ENCODE assay signal across 28 cellular contexts in genomic region chr4:110640608-110641007, GRCh38. TPM values are rescaled to one million over a fixed set of nuclear protein-coding genes. Genes with fewer than 3 reads are reported as not detected.
DNase-seq lines count a peak whose midpoint lies in the region; ATAC-seq and TF ChIP-seq lines count a peak whose summit lies in the region.
"Had no signal": no experiment of that assay in that cellular context is flagged by ENCODE, and none has a peak within 500 bp of the region (broad histone marks: within the 10 kb centered on the region; RNA-seq: fewer than 3 reads in every experiment).

No MANE protein-coding gene starts in this region.

- CTCF ChIA-PET in WTC11 (lab: Charles Lee) (interaction anchor here (1.2 to 1.5 kb wide), 4 partner anchors 19 to 330 kb away, joined by 3 to 6 read pairs (median 4); no protein-coding TSS in a partner anchor), A673 (lab: Charles Lee) (no interaction called here)

- ATAC-seq in WTC11 (no peak), HG03108 (IDR thresholded peaks at IDR 0.05; ENCODE audit: unreplicated experiment) (no peak)

- peak overlapping the region; percentile 65 for H3K4me3 Mint-ChIP-seq in WTC11
- peak overlapping the region; percentile 80 to 90 (median 87) for H3K4me3 Mint-ChIP-seq in nephron
- H3K4me3 Mint-ChIP-seq: activated naive CD4-positive, alpha-beta T cell treated with anti-CD3 and anti-CD28 coated beads, Interleukin-2, amount 50 U/mL, for 24 hours; memory B cell had no signal

- H3K9me3 Mint-ChIP-seq in WTC11 (no peaks in the 10 kb centered on the region), nephron (peaks cover 2% of the 10 kb centered on the region)
- H3K9me3 Mint-ChIP-seq: activated T-helper 2 cell treated with anti-CD3 and anti-CD28 coated beads, Interferon-gamma antibody, Interleukin-2, Interleukin-4, amounts not matched to agents 10 μg/mL and 5 μg/mL and 100 μg/mL, durations not matched to agents 14 hours and 24 hours and 36 hours had no signal

- H3K9me3 ChIP-seq in iPS-18a (ENCODE audit: control insufficient read depth, low read depth, low read length) (no peaks in the 10 kb centered on the region), A673 (ENCODE audit: low read depth, low read length, poor library complexity, severe bottlenecking) (no peaks in the 10 kb centered on the region), esophagus squamous epithelium (no peaks in the 10 kb centered on the region)
- H3K9me3 ChIP-seq: breast epithelium, sigmoid colon, tibial nerve had no signal

- BruUV-seq in A673 (replicated peaks; lab: Mats Ljungman, UMichigan): no TSS peak

- H3K36me3 Mint-ChIP-seq in WTC11 (no peaks in the 10 kb centered on the region), nephron (ENCODE audit: low read depth) (no peaks in the 10 kb centered on the region)

- H3K4me1 ChIP-seq in iPS-18a (ENCODE audit: control insufficient read depth, low read depth, low read length): peaks cover 38% of the 10 kb centered on the region
- no peaks in the 10 kb centered on the region for H3K4me1 ChIP-seq in A673 (ENCODE audit: insufficient read depth, low read length, poor library complexity, severe bottlenecking)
- H3K4me1 ChIP-seq in esophagus squamous epithelium: peaks cover 0 to 18% (median 3%) of the 10 kb centered on the region in 3 donors
- H3K4me1 ChIP-seq: BLaER1, breast epithelium had no signal

- H3K9ac ChIP-seq in iPS-18a (ENCODE audit: low read length): no peak overlapping the region
- H3K9ac ChIP-seq: BLaER1 had no signal

- intact Hi-C loops in A673 (cut with micrococcal nuclease; ENCODE audit: unreplicated experiment) (no loop called here), esophagus squamous epithelium (cut with DNase I) (no loop called here)

- H3K27ac ChIP-seq in iPS-18a (ENCODE audit: low read length): no peak overlapping the region
- no peak overlapping the region for H3K27ac ChIP-seq in A673 (ENCODE audit: low read depth, low read length, poor library complexity, severe bottlenecking)
- no peak overlapping the region for H3K27ac ChIP-seq in esophagus squamous epithelium
- H3K27ac ChIP-seq: BLaER1, breast epithelium, sigmoid colon, tibial nerve, WERI-Rb-1 had no signal

- no peak for TF ChIP-seq POLR2A in esophagus squamous epithelium (IDR thresholded peaks at IDR 0.05)

- peak overlapping the region; percentile 34 for H3K4me3 ChIP-seq in iPS-18a (ENCODE audit: low read length)
- no peak overlapping the region for H3K4me3 ChIP-seq in A673 (ENCODE audit: low read depth, low read length, poor library complexity, severe bottlenecking)
- no peak overlapping the region for H3K4me3 ChIP-seq in esophagus squamous epithelium
- H3K4me3 ChIP-seq: BLaER1, breast epithelium, sigmoid colon, tibial nerve had no signal

- H3K27me3 ChIP-seq in iPS-18a (ENCODE audit: control insufficient read depth, insufficient read depth, low read length) (peaks cover 93% of the 10 kb centered on the region), A673 (replicated peaks; ENCODE audit: insufficient read depth, low read depth, low read length, poor library complexity) (peaks cover 15% of the 10 kb centered on the region), esophagus squamous epithelium (peaks cover 4 to 100% (median 5%) of the 10 kb centered on the region in 4 donors)

- H3K36me3 ChIP-seq in iPS-18a (ENCODE audit: control insufficient read depth, low read depth, low read length) (no peaks in the 10 kb centered on the region), A673 (ENCODE audit: insufficient read depth, low read length, poor library complexity, severe bottlenecking) (no peaks in the 10 kb centered on the region), esophagus squamous epithelium (no peaks in the 10 kb centered on the region)
- H3K36me3 ChIP-seq: BLaER1, breast epithelium, sigmoid colon, tibial nerve, WERI-Rb-1 had no signal

- 22 to 30% methylated on average over 9 of the region's 9 CpGs for WGBS in esophagus squamous epithelium, 2 donors

- H3K27me3 Mint-ChIP-seq in WTC11 (ENCODE audit: low read depth) (peaks cover 82% of the 10 kb centered on the region), nephron (ENCODE audit: low read depth) (peaks cover 97% of the 10 kb centered on the region)

- DNase-seq in WTC11 (ENCODE audit: low spot score): no peak
- DNase-seq in A673 (ENCODE audit: low spot score): no peak
- no peak for DNase-seq in esophagus squamous epithelium (lab: John Stamatoyannopoulos, UW)
- DNase-seq in NCI-H748 treated with DMSO at 0.1 percent for 48 hours (lab: John Stamatoyannopoulos, UW): no peak
- DNase-seq: activated CD4-positive, alpha-beta T cell treated with anti-CD3 and anti-CD28 coated beads for 48 hours; activated CD8-positive, alpha-beta memory T cell treated with anti-CD3 and anti-CD28 coated beads for 24 hours; activated T-cell treated with anti-CD3 and anti-CD28 coated beads for 4 hours; amygdala; DMS 273 treated with DMSO at 0.1 percent for 48 hours; NCI-H1048; NCI-H1694; NCI-H446 treated with DMSO at 0.1 percent for 48 hours; NCI-H82; SIG-M5; sigmoid colon; stimulated activated CD4-positive, alpha-beta T cell treated with anti-CD3 and anti-CD28 coated beads, Interleukin-4, amount 100 ng/mL, for 24 hours; SW 1271; T1000; WERI-Rb-1 had no signal

- H3K4me1 Mint-ChIP-seq in WTC11 (peaks cover 74% of the 10 kb centered on the region), nephron (peaks cover 22% of the 10 kb centered on the region)
- H3K4me1 Mint-ChIP-seq: activated naive CD4-positive, alpha-beta T cell treated with anti-CD3 and anti-CD28 coated beads, Interleukin-2, amount 50 U/mL, for 24 hours had no signal

- no peak overlapping the region for H3K27ac Mint-ChIP-seq in WTC11
- H3K27ac Mint-ChIP-seq in nephron: peak overlapping the region; percentile 33 to 90 (median 39)
- H3K27ac Mint-ChIP-seq: activated naive CD4-positive, alpha-beta T cell treated with anti-CD3 and anti-CD28 coated beads, Interleukin-2, amount 50 U/mL, for 24 hours; activated T-helper 2 cell treated with anti-CD3 and anti-CD28 coated beads, Interferon-gamma antibody, Interleukin-2, Interleukin-4, amounts not matched to agents 10 μg/mL and 5 μg/mL and 100 μg/mL, durations not matched to agents 14 hours and 24 hours and 36 hours; memory B cell had no signal

- TF ChIP-seq CTCF in WTC11 (IDR thresholded peaks at IDR 0.05) (no peak), nephron (IDR thresholded peaks at IDR 0.05; ENCODE audit: unreplicated experiment in 3 of 3) (no peak), A673 (conservative IDR thresholded peaks at IDR 0.05; ENCODE audit: low read depth, low read length) (no peak), esophagus squamous epithelium (IDR thresholded peaks at IDR 0.05) (no peak)

- POLR2A ChIA-PET in WTC11 (lab: Charles Lee): no interaction called here
- POLR2A ChIA-PET in A673 (lab: Charles Lee; ENCODE audit: low non-redundant PET): no interaction called here

TF ChIP-seq in WTC11, 78 proteins besides CTCF, POLR2A, EP300 and RAD21 (continues in another document):
- TF ChIP-seq, protein P1, sequence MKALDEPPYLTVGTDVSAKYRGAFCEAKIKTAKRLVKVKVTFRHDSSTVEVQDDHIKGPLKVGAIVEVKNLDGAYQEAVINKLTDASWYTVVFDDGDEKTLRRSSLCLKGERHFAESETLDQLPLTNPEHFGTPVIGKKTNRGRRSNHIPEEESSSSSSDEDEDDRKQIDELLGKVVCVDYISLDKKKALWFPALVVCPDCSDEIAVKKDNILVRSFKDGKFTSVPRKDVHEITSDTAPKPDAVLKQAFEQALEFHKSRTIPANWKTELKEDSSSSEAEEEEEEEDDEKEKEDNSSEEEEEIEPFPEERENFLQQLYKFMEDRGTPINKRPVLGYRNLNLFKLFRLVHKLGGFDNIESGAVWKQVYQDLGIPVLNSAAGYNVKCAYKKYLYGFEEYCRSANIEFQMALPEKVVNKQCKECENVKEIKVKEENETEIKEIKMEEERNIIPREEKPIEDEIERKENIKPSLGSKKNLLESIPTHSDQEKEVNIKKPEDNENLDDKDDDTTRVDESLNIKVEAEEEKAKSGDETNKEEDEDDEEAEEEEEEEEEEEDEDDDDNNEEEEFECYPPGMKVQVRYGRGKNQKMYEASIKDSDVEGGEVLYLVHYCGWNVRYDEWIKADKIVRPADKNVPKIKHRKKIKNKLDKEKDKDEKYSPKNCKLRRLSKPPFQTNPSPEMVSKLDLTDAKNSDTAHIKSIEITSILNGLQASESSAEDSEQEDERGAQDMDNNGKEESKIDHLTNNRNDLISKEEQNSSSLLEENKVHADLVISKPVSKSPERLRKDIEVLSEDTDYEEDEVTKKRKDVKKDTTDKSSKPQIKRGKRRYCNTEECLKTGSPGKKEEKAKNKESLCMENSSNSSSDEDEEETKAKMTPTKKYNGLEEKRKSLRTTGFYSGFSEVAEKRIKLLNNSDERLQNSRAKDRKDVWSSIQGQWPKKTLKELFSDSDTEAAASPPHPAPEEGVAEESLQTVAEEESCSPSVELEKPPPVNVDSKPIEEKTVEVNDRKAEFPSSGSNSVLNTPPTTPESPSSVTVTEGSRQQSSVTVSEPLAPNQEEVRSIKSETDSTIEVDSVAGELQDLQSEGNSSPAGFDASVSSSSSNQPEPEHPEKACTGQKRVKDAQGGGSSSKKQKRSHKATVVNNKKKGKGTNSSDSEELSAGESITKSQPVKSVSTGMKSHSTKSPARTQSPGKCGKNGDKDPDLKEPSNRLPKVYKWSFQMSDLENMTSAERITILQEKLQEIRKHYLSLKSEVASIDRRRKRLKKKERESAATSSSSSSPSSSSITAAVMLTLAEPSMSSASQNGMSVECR (CRISPR knock-in tag; IDR thresholded peaks at IDR 0.05; ENCODE audit: borderline replicate concordance): no peak
- no peak for TF ChIP-seq ZSCAN18 (CRISPR knock-in tag; IDR thresholded peaks at IDR 0.05)

RNA-seq across cellular contexts. Expression of gene PITX2, which starts 17.7 kb away (rescaled TPM):
- 11.3 to 24.9 TPM (median 12.2 TPM) in 3 replicates for total RNA-seq in WTC11 (2021)
- 0.90 and 2.0 TPM in 2 replicates for total RNA-seq in A673 (2021)
- total RNA-seq in esophagus squamous epithelium: 1 to 10 TPM in 2 of 4 donors, under 1 TPM in 1, not detected in 1; 0.66 to 4.8 (median 1.5) TPM
- total RNA-seq: activated T-helper 2 cell treated with anti-CD3 and anti-CD28 coated beads, Interferon-gamma antibody, Interleukin-2, Interleukin-4, amounts not matched to agents 10 μg/mL and 5 μg/mL and 100 μg/mL, durations not matched to agents 14 hours and 24 hours and 36 hours; tibial nerve had no signal
